1 cellular context compared by ENCODE assay signal in genomic region chr1:109373696-109374095, GRCh38. TPM values are rescaled to one million over a fixed set of nuclear protein-coding genes. Genes with fewer than 3 reads are reported as not detected.
"Had no signal": no experiment of that assay in that cellular context is flagged by ENCODE, and none has a peak within 500 bp of the region (broad histone marks: within the 10 kb centered on the region; RNA-seq: fewer than 3 reads in every experiment).

No MANE protein-coding gene starts in this region.

RNA-seq across cellular contexts. Expression of gene SORT1, which starts 24.0 kb away (rescaled TPM):
- polyA plus RNA-seq: naive thymus-derived CD4-positive, alpha-beta T cell had no signal
